Comparison of ENCODE assay signal across 2 cellular contexts in genomic region chr9:33793496-33793895, GRCh38. TPM values are rescaled to one million over a fixed set of nuclear protein-coding genes. Genes with fewer than 3 reads are reported as not detected.
"Had no signal": no experiment of that assay in that cellular context is flagged by ENCODE, and none has a peak within 500 bp of the region (broad histone marks: within the 10 kb centered on the region; RNA-seq: fewer than 3 reads in every experiment).

No MANE protein-coding gene starts in this region.

RNA-seq across cellular contexts. Expression of gene PRSS3, which starts 1.9 kb away (rescaled TPM):
- total RNA-seq: LHCN-M2, NCI-H460 had no signal
